Comparison of ENCODE assay signal across 8 cellular contexts in genomic region chr9:34522091-34522887, GRCh38. TPM values are rescaled to one million over a fixed set of nuclear protein-coding genes. Genes with fewer than 3 reads are reported as not detected.
A peak's percentile ranks its signal among the peaks of the same experiment; 100 is the strongest.
DNase-seq lines count a peak whose midpoint lies in the region; ATAC-seq, FAIRE-seq and TF ChIP-seq lines count a peak whose summit lies in the region.

No MANE protein-coding gene starts in this region.

- intact Hi-C loops in activated T-helper 2 cell treated with anti-CD3 and anti-CD28 coated beads, Interferon-gamma antibody, Interleukin-2, Interleukin-4, amounts not matched to agents 10 μg/mL and 5 μg/mL and 100 μg/mL, durations not matched to agents 14 hours and 24 hours and 36 hours (cut with micrococcal nuclease): no loop called here
- intact Hi-C loops in kidney (cut with DNase I): no loop called here

- ATAC-seq in HG03565 (IDR thresholded peaks at IDR 0.05; ENCODE audit: unreplicated experiment): no peak

- H3K9ac ChIP-seq in kidney (ENCODE audit: low read length in 2 of 2) (peak overlapping the region; percentile 30 to 41), subcutaneous abdominal adipose tissue (ENCODE audit: low read length in 5 of 5) (peak overlapping the region in 2 of 5 donors; percentile 53 to 59)

- peaks cover 21% of the 10 kb centered on the region for H3K4me1 Mint-ChIP-seq in activated naive CD4-positive, alpha-beta T cell treated with anti-CD3 and anti-CD28 coated beads, Interleukin-2, amount 10 ng/mL, durations not matched to agents 7 days and 5 days
- peaks cover 17% of the 10 kb centered on the region for H3K4me1 Mint-ChIP-seq in activated T-helper 2 cell treated with anti-CD3 and anti-CD28 coated beads, Interferon-gamma antibody, Interleukin-2, Interleukin-4, amounts not matched to agents 10 μg/mL and 5 μg/mL and 100 μg/mL, durations not matched to agents 14 hours and 24 hours and 36 hours (ENCODE audit: low read depth)

- peaks cover 0 to 5% (median 4%) of the 10 kb centered on the region in 5 donors for H3K27me3 ChIP-seq in subcutaneous abdominal adipose tissue (ENCODE audit: control insufficient read depth in 5 of 5, insufficient read depth in 4 of 5, low read length in 5 of 5)

- H3K4me3 Mint-ChIP-seq in activated naive CD4-positive, alpha-beta T cell treated with anti-CD3 and anti-CD28 coated beads, Interleukin-2, amount 10 ng/mL, durations not matched to agents 7 days and 5 days: peak overlapping the region; percentile 27
- H3K4me3 Mint-ChIP-seq in activated T-helper 2 cell treated with anti-CD3 and anti-CD28 coated beads, Interferon-gamma antibody, Interleukin-2, Interleukin-4, amounts not matched to agents 10 μg/mL and 5 μg/mL and 100 μg/mL, durations not matched to agents 14 hours and 24 hours and 36 hours (ENCODE audit: low read depth): peak overlapping the region; percentile 60

- no peak for FAIRE-seq in kidney (lab: Jason Lieb, UNC)

- TF ChIP-seq CTCF in kidney (IDR thresholded peaks at IDR 0.05; ENCODE audit: borderline replicate concordance, extremely low read depth, insufficient read depth): no peak

- peaks cover 68% of the 10 kb centered on the region for H3K27me3 Mint-ChIP-seq in activated naive CD4-positive, alpha-beta T cell treated with anti-CD3 and anti-CD28 coated beads, Interleukin-2, amount 10 ng/mL, durations not matched to agents 7 days and 5 days
- H3K27me3 Mint-ChIP-seq in activated T-helper 2 cell treated with anti-CD3 and anti-CD28 coated beads, Interferon-gamma antibody, Interleukin-2, Interleukin-4, amounts not matched to agents 10 μg/mL and 5 μg/mL and 100 μg/mL, durations not matched to agents 14 hours and 24 hours and 36 hours (ENCODE audit: low read depth): peaks cover 44% of the 10 kb centered on the region

- H3K9me3 ChIP-seq in kidney (ENCODE audit: control insufficient read depth in 1 of 2, low read length in 2 of 2) (no peaks in the 10 kb centered on the region), subcutaneous abdominal adipose tissue (ENCODE audit: control insufficient read depth in 5 of 5, low read length in 5 of 5) (no peaks in the 10 kb centered on the region)

- CTCF ChIA-PET in activated naive CD4-positive, alpha-beta T cell treated with anti-CD3 and anti-CD28 coated beads, Interleukin-2, amount 10 ng/mL, durations not matched to agents 7 days and 5 days (lab: Charles Lee): interaction anchor here (1.0 kb wide), 1 partner anchor 113 kb away, joined by 3 read pairs; no protein-coding TSS in a partner anchor

- no peak overlapping the region for H3K27ac Mint-ChIP-seq in activated naive CD4-positive, alpha-beta T cell treated with anti-CD3 and anti-CD28 coated beads, Interleukin-2, amount 10 ng/mL, durations not matched to agents 7 days and 5 days
- no peak overlapping the region for H3K27ac Mint-ChIP-seq in activated T-helper 2 cell treated with anti-CD3 and anti-CD28 coated beads, Interferon-gamma antibody, Interleukin-2, Interleukin-4, amounts not matched to agents 10 μg/mL and 5 μg/mL and 100 μg/mL, durations not matched to agents 14 hours and 24 hours and 36 hours

- H3K27ac ChIP-seq in kidney (ENCODE audit: low read depth in 2 of 2, low read length in 2 of 2): no peak overlapping the region
- H3K27ac ChIP-seq in subcutaneous abdominal adipose tissue (ENCODE audit: low read depth, low read length): no peak overlapping the region

- H3K4me1 ChIP-seq in kidney (ENCODE audit: control insufficient read depth in 1 of 2, insufficient read depth in 1 of 2, low read depth in 1 of 2, low read length in 2 of 2) (peaks cover 0 to 8% of the 10 kb centered on the region in 2 donors), subcutaneous abdominal adipose tissue (ENCODE audit: control insufficient read depth in 5 of 5, insufficient read depth in 5 of 5, low read length in 5 of 5) (peaks cover 2 to 33% (median 23%) of the 10 kb centered on the region in 5 donors)

- H3K36me3 ChIP-seq in kidney (ENCODE audit: control insufficient read depth in 1 of 2, insufficient read depth in 2 of 2, low read length in 2 of 2) (no peaks in the 10 kb centered on the region), subcutaneous abdominal adipose tissue (ENCODE audit: control insufficient read depth in 5 of 5, insufficient read depth in 5 of 5, low read length in 5 of 5) (no peaks in the 10 kb centered on the region)

- H3K4me3 ChIP-seq in kidney (ENCODE audit: low read length in 2 of 2): peak overlapping the region; percentile 0 to 46
- peak overlapping the region; percentile 20 to 59 (median 52) for H3K4me3 ChIP-seq in subcutaneous abdominal adipose tissue (ENCODE audit: low read depth in 1 of 5, low read length in 5 of 5)

- no peaks in the 10 kb centered on the region for H3K36me3 Mint-ChIP-seq in activated naive CD4-positive, alpha-beta T cell treated with anti-CD3 and anti-CD28 coated beads, Interleukin-2, amount 10 ng/mL, durations not matched to agents 7 days and 5 days
- H3K36me3 Mint-ChIP-seq in activated T-helper 2 cell treated with anti-CD3 and anti-CD28 coated beads, Interferon-gamma antibody, Interleukin-2, Interleukin-4, amounts not matched to agents 10 μg/mL and 5 μg/mL and 100 μg/mL, durations not matched to agents 14 hours and 24 hours and 36 hours (ENCODE audit: low read depth): no peaks in the 10 kb centered on the region

- no peaks in the 10 kb centered on the region for H3K9me3 Mint-ChIP-seq in activated naive CD4-positive, alpha-beta T cell treated with anti-CD3 and anti-CD28 coated beads, Interleukin-2, amount 10 ng/mL, durations not matched to agents 7 days and 5 days
- no peaks in the 10 kb centered on the region for H3K9me3 Mint-ChIP-seq in activated T-helper 2 cell treated with anti-CD3 and anti-CD28 coated beads, Interferon-gamma antibody, Interleukin-2, Interleukin-4, amounts not matched to agents 10 μg/mL and 5 μg/mL and 100 μg/mL, durations not matched to agents 14 hours and 24 hours and 36 hours

- DNase-seq in activated naive CD4-positive, alpha-beta T cell treated with anti-CD3 and anti-CD28 coated beads, Interleukin-2, amount 10 ng/mL, durations not matched to agents 7 days and 5 days: no peak
- no peak for DNase-seq in activated naive CD4-positive, alpha-beta T cell treated with Interleukin-2 at 50 U/mL for 16 hours
- no peak for DNase-seq in activated T-helper 2 cell treated with anti-CD3 and anti-CD28 coated beads, Interferon-gamma antibody, Interleukin-2, Interleukin-4, amounts not matched to agents 10 μg/mL and 5 μg/mL and 100 μg/mL, durations not matched to agents 14 hours and 24 hours and 36 hours (ENCODE audit: low spot score)
- DNase-seq in kidney: peak; percentile 76
- DNase-seq in NCI-H146 treated with DMSO at 0.1 percent for 48 hours (lab: John Stamatoyannopoulos, UW; ENCODE audit: unreplicated experiment): no peak
- no peak for DNase-seq in NCI-H146 (lab: John Stamatoyannopoulos, UW)

RNA-seq across cellular contexts. Expression of gene ENHO, which starts 0.5 kb away (rescaled TPM):
- not detected in 2 replicates for total RNA-seq in activated T-helper 2 cell treated with anti-CD3 and anti-CD28 coated beads, Interferon-gamma antibody, Interleukin-2, Interleukin-4, amounts not matched to agents 10 μg/mL and 5 μg/mL and 100 μg/mL, durations not matched to agents 14 hours and 24 hours and 36 hours
- 0.22 TPM for total RNA-seq in kidney
- 2.7 TPM for polyA plus RNA-seq in kidney (ENCODE audit: insufficient read depth, low read depth, low replicate concordance)
